Comparison of ENCODE assay signal across 20 cellular contexts in the genomic region with DNA sequence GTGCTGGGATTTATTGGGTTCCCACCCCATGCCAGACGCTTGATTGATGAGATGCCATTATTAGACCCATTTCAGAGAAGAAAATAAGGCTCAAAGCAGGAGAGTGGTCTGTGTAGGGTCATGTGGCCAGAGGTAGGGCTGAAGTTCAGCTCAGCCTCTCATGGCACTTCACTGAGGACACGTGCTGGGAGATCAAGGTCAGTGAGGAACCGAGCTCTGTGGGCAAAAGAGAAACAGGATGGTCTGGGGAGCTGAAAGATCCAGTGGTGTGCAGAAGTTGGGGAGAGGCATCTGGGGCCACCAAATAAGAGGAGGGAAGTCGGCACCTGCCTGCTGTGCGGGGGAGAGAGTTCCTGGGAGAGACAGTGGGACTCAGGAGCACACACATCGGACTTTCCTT. TPM values are rescaled to one million over a fixed set of nuclear protein-coding genes. Genes with fewer than 3 reads are reported as not detected.
DNase-seq lines count a peak whose midpoint lies in the region; ATAC-seq and TF ChIP-seq lines count a peak whose summit lies in the region.
"Had no signal": no experiment of that assay in that cellular context is flagged by ENCODE, and none has a peak within 500 bp of the region (broad histone marks: within the 10 kb centered on the region; RNA-seq: fewer than 3 reads in every experiment).

No MANE protein-coding gene starts in this region.

- POLR2A ChIA-PET in WTC11 (lab: Charles Lee), result interaction anchor here (0.6 kb wide), 1 partner anchor 8 kb away, joined by 5 read pairs; no protein-coding TSS in a partner anchor

- no peaks in the 10 kb centered on the region for H3K9me3 Mint-ChIP-seq in WTC11
- H3K9me3 Mint-ChIP-seq in Calu3 (ENCODE audit: low read depth, unreplicated experiment), result no peaks in the 10 kb centered on the region
- no peaks in the 10 kb centered on the region for H3K9me3 Mint-ChIP-seq in stimulated activated naive B cell treated with anti-CD40 and anti-IgM and Interleukin-4, amounts not matched to agents 10 μg/mL and 1 μg/mL and 100 μg/mL, for 72 hours
- no peaks in the 10 kb centered on the region for H3K9me3 Mint-ChIP-seq in stimulated activated naive CD8-positive, alpha-beta T cell treated with anti-CD3 and anti-CD28 coated beads, Interleukin-15, amount 100 ng/mL, for 72 hours
- H3K9me3 Mint-ChIP-seq: CD8-positive, alpha-beta T cell had no signal

- H3K4me2 ChIP-seq in BLaER1, result 0 out of 2 replicates have a peak overlapping the region, but pooled peaks have one; percentile 32

- H3K27ac Mint-ChIP-seq in WTC11, result peak overlapping the region; percentile 84
- no peak overlapping the region for H3K27ac Mint-ChIP-seq in Calu3 (ENCODE audit: unreplicated experiment)
- no peak overlapping the region for H3K27ac Mint-ChIP-seq in stimulated activated naive B cell treated with anti-CD40 and anti-IgM and Interleukin-4, amounts not matched to agents 10 μg/mL and 1 μg/mL and 100 μg/mL, for 72 hours
- H3K27ac Mint-ChIP-seq in stimulated activated naive CD8-positive, alpha-beta T cell treated with anti-CD3 and anti-CD28 coated beads, Interleukin-15, amount 100 ng/mL, for 72 hours, result no peak overlapping the region
- H3K27ac Mint-ChIP-seq: CD8-positive, alpha-beta T cell had no signal

- H3K27ac ChIP-seq in BLaER1 (0 out of 2 replicates have a peak overlapping the region, but pooled peaks have one; percentile 6), esophagus (ENCODE audit: low read depth in 2 of 2, low read length in 1 of 2) (peak overlapping the region; percentile 8 to 69)

- ATAC-seq in WTC11, result no peak
- ATAC-seq in stimulated activated naive B cell treated with anti-CD40 and anti-IgM and Interleukin-4, amounts not matched to agents 10 μg/mL and 1 μg/mL and 100 μg/mL, for 72 hours (replicated peaks), result no peak
- ATAC-seq in stimulated activated naive CD8-positive, alpha-beta T cell treated with anti-CD3 and anti-CD28 coated beads, Interleukin-15, amount 100 ng/mL, for 72 hours, result no peak
- ATAC-seq: CD8-positive, alpha-beta T cell; Right ventricle myocardium inferior had no signal

- H3K4me3 ChIP-seq in BLaER1, result no peak overlapping the region
- H3K4me3 ChIP-seq in esophagus (ENCODE audit: low read depth in 1 of 2, low read length in 2 of 2), result no peak overlapping the region
- H3K4me3 ChIP-seq: HAP-1 had no signal

- intact Hi-C loops in Calu3 (cut with micrococcal nuclease; ENCODE audit: unreplicated experiment), result no loop called here

- H3K4me3 Mint-ChIP-seq in WTC11 (no peak overlapping the region), Calu3 (ENCODE audit: low read depth, unreplicated experiment) (no peak overlapping the region)
- no peak overlapping the region for H3K4me3 Mint-ChIP-seq in stimulated activated naive B cell treated with anti-CD40 and anti-IgM and Interleukin-4, amounts not matched to agents 10 μg/mL and 1 μg/mL and 100 μg/mL, for 72 hours
- no peak overlapping the region for H3K4me3 Mint-ChIP-seq in stimulated activated naive CD8-positive, alpha-beta T cell treated with anti-CD3 and anti-CD28 coated beads, Interleukin-15, amount 100 ng/mL, for 72 hours
- H3K4me3 Mint-ChIP-seq: CD8-positive, alpha-beta T cell had no signal

- WGBS in esophagus, 2 donors, result 83 to 91% methylated on average over 6 of the region's 6 CpGs

- BruUV-seq in Calu3 (replicated peaks; lab: Mats Ljungman, UMichigan), result no TSS peak

- TF ChIP-seq CTCF in WTC11 (IDR thresholded peaks at IDR 0.05) (no peak), Calu3 (IDR thresholded peaks at IDR 0.05; ENCODE audit: unreplicated experiment) (no peak)

- H3K27me3 Mint-ChIP-seq in WTC11 (ENCODE audit: low read depth), result no peaks in the 10 kb centered on the region; the same call in 1 of the 2 replicates
- H3K27me3 Mint-ChIP-seq in Calu3 (ENCODE audit: unreplicated experiment), result no peaks in the 10 kb centered on the region
- peaks cover 21 to 38% of the 10 kb centered on the region in 2 donors for H3K27me3 Mint-ChIP-seq in stimulated activated naive B cell treated with anti-CD40 and anti-IgM and Interleukin-4, amounts not matched to agents 10 μg/mL and 1 μg/mL and 100 μg/mL, for 72 hours
- peaks cover 13% of the 10 kb centered on the region for H3K27me3 Mint-ChIP-seq in stimulated activated naive CD8-positive, alpha-beta T cell treated with anti-CD3 and anti-CD28 coated beads, Interleukin-15, amount 100 ng/mL, for 72 hours

- H3K36me3 ChIP-seq in BLaER1, result no peaks in the 10 kb centered on the region
- H3K36me3 ChIP-seq in esophagus (ENCODE audit: control insufficient read depth in 2 of 2, insufficient read depth in 2 of 2, low read length in 1 of 2), result peaks cover 0 to 12% of the 10 kb centered on the region in 2 donors
- H3K36me3 ChIP-seq: BE2C, HAP-1 had no signal

- H3K9me3 ChIP-seq in BLaER1 (no peaks in the 10 kb centered on the region), esophagus (ENCODE audit: control insufficient read depth in 2 of 2, insufficient read depth in 1 of 2, low read depth in 1 of 2, low read length in 1 of 2) (no peaks in the 10 kb centered on the region)
- H3K9me3 ChIP-seq: BE2C, HAP-1 had no signal

- H3K4me1 Mint-ChIP-seq in WTC11 (peaks cover 19% of the 10 kb centered on the region), Calu3 (ENCODE audit: low read depth, unreplicated experiment) (peaks cover 9% of the 10 kb centered on the region)
- H3K4me1 Mint-ChIP-seq in stimulated activated naive B cell treated with anti-CD40 and anti-IgM and Interleukin-4, amounts not matched to agents 10 μg/mL and 1 μg/mL and 100 μg/mL, for 72 hours, result peaks cover 11 to 32% of the 10 kb centered on the region in 2 donors
- peaks cover 20% of the 10 kb centered on the region for H3K4me1 Mint-ChIP-seq in stimulated activated naive CD8-positive, alpha-beta T cell treated with anti-CD3 and anti-CD28 coated beads, Interleukin-15, amount 100 ng/mL, for 72 hours

- CTCF ChIA-PET in WTC11 (lab: Charles Lee) (interaction anchor here (0.6 to 1.0 kb wide), 3 partner anchors 19 to 159 kb away, joined by 3 to 4 read pairs (median 4); no protein-coding TSS in a partner anchor), Calu3 (lab: Charles Lee) (interaction anchor here (1.0 to 1.6 kb wide), 3 partner anchors 14 to 19 kb away, joined by 3 to 5 read pairs (median 4); no protein-coding TSS in a partner anchor)

- H3K9ac ChIP-seq in BLaER1, result no peak overlapping the region

- peaks cover 14% of the 10 kb centered on the region for H3K4me1 ChIP-seq in BLaER1
- H3K4me1 ChIP-seq in esophagus (ENCODE audit: control insufficient read depth in 2 of 2, insufficient read depth in 2 of 2, low read length in 1 of 2), result peaks cover 4 to 12% of the 10 kb centered on the region in 2 donors
- H3K4me1 ChIP-seq: BE2C, HAP-1 had no signal

- H3K27me3 ChIP-seq in BLaER1, result no peaks in the 10 kb centered on the region
- H3K27me3 ChIP-seq in esophagus (ENCODE audit: control insufficient read depth in 1 of 2, insufficient read depth in 2 of 2, low read length in 2 of 2), result no peaks in the 10 kb centered on the region
- H3K27me3 ChIP-seq: BE2C had no signal

- H3K36me3 Mint-ChIP-seq in WTC11 (no peaks in the 10 kb centered on the region), Calu3 (ENCODE audit: insufficient read depth, unreplicated experiment) (peaks cover 9% of the 10 kb centered on the region)
- no peaks in the 10 kb centered on the region for H3K36me3 Mint-ChIP-seq in stimulated activated naive B cell treated with anti-CD40 and anti-IgM and Interleukin-4, amounts not matched to agents 10 μg/mL and 1 μg/mL and 100 μg/mL, for 72 hours
- H3K36me3 Mint-ChIP-seq: CD8-positive, alpha-beta T cell had no signal

- peak; percentile 8 for DNase-seq in MV-4-11 (lab: John Stamatoyannopoulos, UW)
- DNase-seq in WTC11 (ENCODE audit: low spot score), result no peak
- DNase-seq in Calu3, result no peak
- no peak for DNase-seq in stimulated activated naive B cell treated with anti-CD40 and anti-IgM and Interleukin-4, amounts not matched to agents 10 μg/mL and 1 μg/mL and 100 μg/mL, for 72 hours
- DNase-seq in DMS 273 treated with DMSO at 0.1 percent for 48 hours (lab: John Stamatoyannopoulos, UW), result no peak
- DNase-seq in stimulated activated naive CD8-positive, alpha-beta T cell treated with anti-CD3 and anti-CD28 coated beads, Interleukin-15, amount 100 ng/mL, for 72 hours, result no peak
- DNase-seq: BE2C; CD8-positive, alpha-beta T cell; DMS79 treated with DMSO at 0.1 percent for 48 hours; MM.1S; NCI-H1105; NCI-H2107; NCI-H2227 treated with DMSO at 0.1 percent for 48 hours; NCI-H524 had no signal

- H4K20me1 ChIP-seq in BLaER1, result no peaks in the 10 kb centered on the region

TF ChIP-seq in WTC11, 78 proteins besides CTCF, POLR2A, EP300 and RAD21 (continues in another document):
- TF ChIP-seq SMAD4 (CRISPR knock-in tag; IDR thresholded peaks at IDR 0.05) (no peak), ZNF416 (CRISPR knock-in tag; IDR thresholded peaks at IDR 0.05) (no peak), GRHL2 (CRISPR knock-in tag; IDR thresholded peaks at IDR 0.05; ENCODE audit: insufficient replicate concordance, severe bottlenecking) (no peak), IRF2 (CRISPR knock-in tag; IDR thresholded peaks at IDR 0.05; ENCODE audit: borderline replicate concordance, low read depth) (no peak), ZBTB21 (CRISPR knock-in tag; IDR thresholded peaks at IDR 0.05; ENCODE audit: borderline replicate concordance) (no peak)
- TF ChIP-seq, protein P1, sequence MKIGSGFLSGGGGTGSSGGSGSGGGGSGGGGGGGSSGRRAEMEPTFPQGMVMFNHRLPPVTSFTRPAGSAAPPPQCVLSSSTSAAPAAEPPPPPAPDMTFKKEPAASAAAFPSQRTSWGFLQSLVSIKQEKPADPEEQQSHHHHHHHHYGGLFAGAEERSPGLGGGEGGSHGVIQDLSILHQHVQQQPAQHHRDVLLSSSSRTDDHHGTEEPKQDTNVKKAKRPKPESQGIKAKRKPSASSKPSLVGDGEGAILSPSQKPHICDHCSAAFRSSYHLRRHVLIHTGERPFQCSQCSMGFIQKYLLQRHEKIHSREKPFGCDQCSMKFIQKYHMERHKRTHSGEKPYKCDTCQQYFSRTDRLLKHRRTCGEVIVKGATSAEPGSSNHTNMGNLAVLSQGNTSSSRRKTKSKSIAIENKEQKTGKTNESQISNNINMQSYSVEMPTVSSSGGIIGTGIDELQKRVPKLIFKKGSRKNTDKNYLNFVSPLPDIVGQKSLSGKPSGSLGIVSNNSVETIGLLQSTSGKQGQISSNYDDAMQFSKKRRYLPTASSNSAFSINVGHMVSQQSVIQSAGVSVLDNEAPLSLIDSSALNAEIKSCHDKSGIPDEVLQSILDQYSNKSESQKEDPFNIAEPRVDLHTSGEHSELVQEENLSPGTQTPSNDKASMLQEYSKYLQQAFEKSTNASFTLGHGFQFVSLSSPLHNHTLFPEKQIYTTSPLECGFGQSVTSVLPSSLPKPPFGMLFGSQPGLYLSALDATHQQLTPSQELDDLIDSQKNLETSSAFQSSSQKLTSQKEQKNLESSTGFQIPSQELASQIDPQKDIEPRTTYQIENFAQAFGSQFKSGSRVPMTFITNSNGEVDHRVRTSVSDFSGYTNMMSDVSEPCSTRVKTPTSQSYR (CRISPR knock-in tag; IDR thresholded peaks at IDR 0.05), result no peak

RNA-seq across cellular contexts. Expression of a gene that starts 19.6 kb away (rescaled TPM):
- total RNA-seq in WTC11 (2021), result 13.1 to 16.3 TPM (median 15.9 TPM) in 3 replicates
- polyA plus RNA-seq in esophagus, result 100 to 1,000 TPM; 194 to 213 TPM
- total RNA-seq in Calu3 (2022), result 24.1 and 24.7 TPM in 2 replicates
- total RNA-seq: G401 had no signal

RNA-seq across cellular contexts. Expression of a gene that starts 42.9 kb away (rescaled TPM):
- total RNA-seq in WTC11 (2021) (54.0 to 58.0 TPM (median 54.3 TPM) in 3 replicates), Calu3 (2022) (73.2 and 77.7 TPM in 2 replicates)
- 10 to 100 TPM; 36.8 to 54.9 TPM for polyA plus RNA-seq in esophagus

RNA-seq across cellular contexts. Expression of a gene that starts 53.3 kb away (rescaled TPM):
- total RNA-seq in WTC11 (2021) (4.6 to 7.3 TPM (median 7.1 TPM) in 3 replicates), Calu3 (2022) (6.2 and 6.4 TPM in 2 replicates)
- polyA plus RNA-seq in esophagus, result under 1 TPM; 0.53 TPM
- total RNA-seq: CD8-positive, alpha-beta T cell; LHCN-M2 had no signal
